ENCODE assay signal across 1 cellular context in the genomic region with DNA sequence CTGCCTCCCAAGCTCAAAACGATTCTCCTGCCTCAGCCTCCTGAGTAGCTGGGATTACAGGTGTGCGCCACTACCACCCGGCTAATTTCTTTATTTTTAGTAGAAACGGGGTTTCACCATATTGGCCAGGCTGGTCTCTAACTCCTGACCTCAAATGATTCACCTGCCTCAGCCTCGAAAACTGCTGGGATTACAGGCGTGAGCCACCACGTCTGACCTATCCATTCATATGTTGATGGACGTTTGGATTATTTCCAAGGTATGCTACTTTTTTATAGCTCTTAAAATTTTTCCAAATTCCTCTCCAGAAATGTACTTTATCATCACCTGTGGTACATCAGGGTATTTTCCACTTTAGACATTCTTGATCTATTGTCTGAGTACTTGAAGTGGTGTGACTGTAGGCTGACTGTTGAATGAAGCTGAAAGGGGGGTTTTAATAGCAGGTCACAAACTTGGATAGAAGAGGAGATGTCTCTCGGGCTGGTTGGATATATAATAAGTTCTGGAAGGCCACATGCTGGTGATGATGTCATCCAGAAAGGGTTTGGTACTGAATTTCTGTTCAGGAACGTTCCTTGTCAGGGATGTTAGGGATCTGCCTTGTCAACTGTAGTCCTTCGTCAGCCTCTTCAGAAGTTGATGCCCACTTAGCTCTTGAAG.
TF ChIP-seq lines count a peak whose summit lies in the region.

No MANE protein-coding gene starts in this region.

TF ChIP-seq in endothelial cell of umbilical vein, 7 proteins besides CTCF, POLR2A, EP300 and RAD21 (continued from another document):
- TF ChIP-seq, protein P1, sequence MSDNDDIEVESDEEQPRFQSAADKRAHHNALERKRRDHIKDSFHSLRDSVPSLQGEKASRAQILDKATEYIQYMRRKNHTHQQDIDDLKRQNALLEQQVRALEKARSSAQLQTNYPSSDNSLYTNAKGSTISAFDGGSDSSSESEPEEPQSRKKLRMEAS (IDR thresholded peaks at IDR 0.05; ENCODE audit: insufficient read depth, insufficient read length): no peak
- TF ChIP-seq FOS (IDR thresholded peaks at IDR 0.05; ENCODE audit: borderline replicate concordance, insufficient read depth, low read length) (no peak), MYC (IDR thresholded peaks at IDR 0.05; ENCODE audit: low read depth, low read length) (no peak), GATA2 (IDR thresholded peaks at IDR 0.05; ENCODE audit: insufficient read depth, insufficient read length, low read depth, low read length) (no peak), JUN (IDR thresholded peaks at IDR 0.05; ENCODE audit: borderline replicate concordance, insufficient read depth, insufficient read length, low read depth) (no peak)
